ENCODE assay signal across 14 cellular contexts in genomic region chr3:61666615-61667320, GRCh38.
"Had no signal": no experiment of that assay in that cellular context is flagged by ENCODE, and none has a peak within 500 bp of the region (broad histone marks: within the 10 kb centered on the region; RNA-seq: fewer than 3 reads in every experiment).

No MANE protein-coding gene starts in this region.

- H3K4me3 ChIP-seq: tibial artery had no signal

- H3K27ac ChIP-seq: foreskin keratinocyte, tibial artery had no signal

- H3K9me3 ChIP-seq: tibial artery had no signal

- H3K27me3 ChIP-seq: foreskin keratinocyte, tibial artery had no signal

- ATAC-seq: activated naive CD8-positive, alpha-beta T cell treated with anti-CD3 and anti-CD28 coated beads, Interleukin-2, amount 50 U/mL, for 24 hours; activated T-helper 17 cell treated with anti-CD3 and anti-CD28 coated beads, Interleukin-2, amount 50 U/mL, for 72 hours; esophagus mucosa; foreskin keratinocyte had no signal

- H3K36me3 ChIP-seq: tibial artery had no signal

- DNase-seq: activated CD4-positive, alpha-beta T cell treated with anti-CD3 and anti-CD28 coated beads for 1 hour; activated CD4-positive, alpha-beta T cell treated with anti-CD3 and anti-CD28 coated beads, Interleukin-2, amount 50 U/mL, for 4 hours; activated naive CD4-positive, alpha-beta T cell treated with Interleukin-2 at 50 U/mL for 16 hours; activated naive CD8-positive, alpha-beta T cell treated with anti-CD3 and anti-CD28 coated beads, Interleukin-2, amount 50 U/mL, for 24 hours; activated T-cell treated with anti-CD3 and anti-CD28 coated beads for 4 hours; foreskin keratinocyte; kidney glomerular epithelial cell; nucleus accumbens; stimulated activated CD4-positive, alpha-beta T cell treated with anti-CD3 and anti-CD28 coated beads, Interleukin-4, amount 100 ng/mL, for 24 hours; stimulated activated naive CD4-positive, alpha-beta T cell; T1000; tibial artery had no signal
